In the genomic region with DNA sequence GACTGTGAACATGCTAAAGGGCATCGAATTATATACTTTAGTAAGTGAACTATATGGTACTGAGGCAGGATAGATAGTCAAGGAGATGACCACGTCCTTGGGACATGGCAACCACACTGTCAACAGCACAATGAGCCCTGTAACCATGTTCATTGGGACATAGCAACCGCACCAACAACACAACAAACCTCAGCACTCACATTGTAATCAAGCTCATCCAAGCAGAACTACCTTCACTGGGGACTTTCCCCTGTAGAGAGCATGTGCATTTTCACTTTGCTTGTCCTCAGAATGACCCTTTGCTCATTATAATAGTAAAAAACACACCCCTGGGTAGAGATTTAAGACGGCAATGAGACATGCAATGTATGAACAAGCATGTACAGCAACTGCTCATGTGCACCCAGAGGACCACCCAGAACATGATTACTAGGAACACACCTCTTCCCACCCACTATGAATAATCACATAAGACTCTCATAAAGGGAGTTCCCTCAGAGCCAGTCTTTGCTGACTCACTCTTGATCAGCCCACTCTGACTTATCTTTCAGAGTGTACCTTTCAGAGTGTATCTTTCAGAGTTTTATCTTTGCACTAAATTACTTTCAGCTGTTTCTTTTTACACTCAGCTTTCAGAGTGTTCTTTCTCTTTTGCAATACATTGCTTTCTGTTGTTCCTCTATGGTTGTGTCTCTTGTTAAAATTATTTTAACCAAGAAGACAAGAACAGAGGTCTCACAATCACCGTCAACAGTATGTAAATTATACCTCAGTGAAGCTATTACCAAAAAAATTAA, we compare ENCODE assay signal across 8 cellular contexts. TPM values are rescaled to one million over a fixed set of nuclear protein-coding genes. Genes with fewer than 3 reads are reported as not detected.
DNase-seq lines count a peak whose midpoint lies in the region; ATAC-seq and TF ChIP-seq lines count a peak whose summit lies in the region.

No MANE protein-coding gene starts in this region.

- peaks cover 50% of the 10 kb centered on the region for H3K4me1 ChIP-seq in OCI-LY1 (ENCODE audit: insufficient read depth, low read length, severe bottlenecking)

- TF ChIP-seq CTCF in OCI-LY1 (IDR thresholded peaks at IDR 0.05; ENCODE audit: low read length): no peak

- no peaks in the 10 kb centered on the region; the same call in 1 of the 2 replicates for H3F3A ChIP-seq in OCI-LY1 (ENCODE audit: insufficient read depth, low read length)

- H3K27ac ChIP-seq in OCI-LY1 (ENCODE audit: low read depth, low read length, poor library complexity, severe bottlenecking): peak overlapping the region; percentile 94

- ATAC-seq in GM18907 (IDR thresholded peaks at IDR 0.05; ENCODE audit: unreplicated experiment): peak; percentile 79
- peak; percentile 63 for ATAC-seq in HG03103 (IDR thresholded peaks at IDR 0.05; ENCODE audit: low read depth, unreplicated experiment)
- ATAC-seq in left cardiac atrium: peak; percentile 61 to 97

- no peaks in the 10 kb centered on the region for H3K79me2 ChIP-seq in OCI-LY1 (ENCODE audit: insufficient read depth, low read length)

- H3K9me2 ChIP-seq in OCI-LY1 (ENCODE audit: low read depth, low read length): no peaks in the 10 kb centered on the region

- H2AFZ ChIP-seq in OCI-LY1 (ENCODE audit: low read length): peak overlapping the region; percentile 68; the same call in 1 of the 2 replicates

- H3K9me3 ChIP-seq in OCI-LY1 (ENCODE audit: low read length): no peaks in the 10 kb centered on the region

- DNase-seq in AG08396 (ENCODE audit: low spot score) (peak; percentile 56), left cardiac atrium (no peak), middle frontal gyrus (ENCODE audit: extremely low spot score, low spot score) (no peak)
- DNase-seq in activated effector memory CD4-positive, alpha-beta T cell treated with Interleukin-2 at 50 U/mL for 16 hours: peak; percentile 38
- DNase-seq in stimulated activated CD4-positive, alpha-beta T cell treated with anti-CD3 and anti-CD28 coated beads, Interleukin-15, amount 100 ng/mL, for 48 hours (ENCODE audit: low read depth in 2 of 2): peak; percentile 39 to 44

- no peaks in the 10 kb centered on the region for H4K20me1 ChIP-seq in OCI-LY1 (ENCODE audit: insufficient read depth, low read length)

- H3K9ac ChIP-seq in OCI-LY1 (ENCODE audit: low read length): peak overlapping the region; percentile 48

- no peaks in the 10 kb centered on the region for H3K27me3 ChIP-seq in OCI-LY1 (ENCODE audit: insufficient read depth, low read length)

- H3K4me3 ChIP-seq in OCI-LY1 (ENCODE audit: low read depth, low read length, poor library complexity, severe bottlenecking): peak overlapping the region; percentile 47

- no peaks in the 10 kb centered on the region for H3K36me3 ChIP-seq in OCI-LY1 (ENCODE audit: insufficient read depth, low read length)

- intact Hi-C loops in left cardiac atrium (cut with DNase I): no loop called here

- H3K4me2 ChIP-seq in OCI-LY1 (ENCODE audit: low read length): peak overlapping the region; percentile 68

RNA-seq across cellular contexts. Expression of gene PLAAT2, which starts 4.1 kb away (rescaled TPM):
- under 1 TPM; 0.32 to 0.47 TPM for total RNA-seq in left cardiac atrium

RNA-seq across cellular contexts. Expression of gene PLAAT4, which starts 30.6 kb away (rescaled TPM):
- 10 to 100 TPM; 11.3 to 16.6 TPM for total RNA-seq in left cardiac atrium

RNA-seq across cellular contexts. Expression of gene PLAAT3, which starts 47.0 kb away (rescaled TPM):
- total RNA-seq in left cardiac atrium: 100 to 1,000 TPM; 156 to 173 TPM

Comparison
In these comparisons a context has a peak if more than half of its experiments do, and no peak if none do; other contexts are left out.
1. DNase-seq: peak in AG08396 (single experiment), activated effector memory CD4-positive, alpha-beta T cell treated with Interleukin-2 at 50 U/mL for 16 hours (single experiment) and stimulated activated CD4-positive, alpha-beta T cell treated with anti-CD3 and anti-CD28 coated beads, Interleukin-15, amount 100 ng/mL, for 48 hours (2 of 2); none in left cardiac atrium (single experiment) and middle frontal gyrus (single experiment).
2. Peak in every context shown above with its lines, with median percentiles within 50 percentile points of each other: ATAC-seq.